1 cellular context compared by ENCODE assay signal in genomic region chr4:105473340-105474109, GRCh38.
TF ChIP-seq lines count a peak whose summit lies in the region.

Gene PPA2, minus strand, starts transcription at chr4:105474062. Its CDS starts 12 bp downstream, at chr4:105474050.

TF ChIP-seq in K562, 482 proteins besides CTCF, POLR2A, EP300 and RAD21 (continued from another document and continues in another):
- TF ChIP-seq, protein P1, sequence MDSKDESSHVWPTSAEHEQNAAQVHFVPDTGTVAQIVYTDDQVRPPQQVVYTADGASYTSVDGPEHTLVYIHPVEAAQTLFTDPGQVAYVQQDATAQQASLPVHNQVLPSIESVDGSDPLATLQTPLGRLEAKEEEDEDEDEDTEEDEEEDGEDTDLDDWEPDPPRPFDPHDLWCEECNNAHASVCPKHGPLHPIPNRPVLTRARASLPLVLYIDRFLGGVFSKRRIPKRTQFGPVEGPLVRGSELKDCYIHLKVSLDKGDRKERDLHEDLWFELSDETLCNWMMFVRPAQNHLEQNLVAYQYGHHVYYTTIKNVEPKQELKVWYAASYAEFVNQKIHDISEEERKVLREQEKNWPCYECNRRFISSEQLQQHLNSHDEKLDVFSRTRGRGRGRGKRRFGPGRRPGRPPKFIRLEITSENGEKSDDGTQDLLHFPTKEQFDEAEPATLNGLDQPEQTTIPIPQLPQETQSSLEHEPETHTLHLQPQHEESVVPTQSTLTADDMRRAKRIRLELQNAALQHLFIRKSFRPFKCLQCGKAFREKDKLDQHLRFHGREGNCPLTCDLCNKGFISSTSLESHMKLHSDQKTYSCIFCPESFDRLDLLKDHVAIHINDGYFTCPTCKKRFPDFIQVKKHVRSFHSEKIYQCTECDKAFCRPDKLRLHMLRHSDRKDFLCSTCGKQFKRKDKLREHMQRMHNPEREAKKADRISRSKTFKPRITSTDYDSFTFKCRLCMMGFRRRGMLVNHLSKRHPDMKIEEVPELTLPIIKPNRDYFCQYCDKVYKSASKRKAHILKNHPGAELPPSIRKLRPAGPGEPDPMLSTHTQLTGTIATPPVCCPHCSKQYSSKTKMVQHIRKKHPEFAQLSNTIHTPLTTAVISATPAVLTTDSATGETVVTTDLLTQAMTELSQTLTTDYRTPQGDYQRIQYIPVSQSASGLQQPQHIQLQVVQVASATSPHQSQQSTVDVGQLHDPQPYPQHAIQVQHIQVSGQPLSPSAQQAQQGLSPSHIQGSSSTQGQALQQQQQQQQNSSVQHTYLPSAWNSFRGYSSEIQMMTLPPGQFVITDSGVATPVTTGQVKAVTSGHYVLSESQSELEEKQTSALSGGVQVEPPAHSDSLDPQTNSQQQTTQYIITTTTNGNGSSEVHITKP (IDR thresholded peaks at IDR 0.05; ENCODE audit: partially characterized antibody), result no peak
- no peak for TF ChIP-seq RFX5 (IDR thresholded peaks at IDR 0.05; ENCODE audit: low read depth, low read length)
- TF ChIP-seq, protein P2, sequence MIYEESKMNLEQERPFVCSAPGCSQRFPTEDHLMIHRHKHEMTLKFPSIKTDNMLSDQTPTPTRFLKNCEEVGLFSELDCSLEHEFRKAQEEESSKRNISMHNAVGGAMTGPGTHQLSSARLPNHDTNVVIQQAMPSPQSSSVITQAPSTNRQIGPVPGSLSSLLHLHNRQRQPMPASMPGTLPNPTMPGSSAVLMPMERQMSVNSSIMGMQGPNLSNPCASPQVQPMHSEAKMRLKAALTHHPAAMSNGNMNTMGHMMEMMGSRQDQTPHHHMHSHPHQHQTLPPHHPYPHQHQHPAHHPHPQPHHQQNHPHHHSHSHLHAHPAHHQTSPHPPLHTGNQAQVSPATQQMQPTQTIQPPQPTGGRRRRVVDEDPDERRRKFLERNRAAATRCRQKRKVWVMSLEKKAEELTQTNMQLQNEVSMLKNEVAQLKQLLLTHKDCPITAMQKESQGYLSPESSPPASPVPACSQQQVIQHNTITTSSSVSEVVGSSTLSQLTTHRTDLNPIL (CRISPR knock-in tag; IDR thresholded peaks at IDR 0.05), result no peak
- TF ChIP-seq TAF15 (IDR thresholded peaks at IDR 0.05; ENCODE audit: low read depth, low read length), result no peak
- TF ChIP-seq MECOM (CRISPR knock-in tag; IDR thresholded peaks at IDR 0.05), result no peak
- TF ChIP-seq PCBP2 (IDR thresholded peaks at IDR 0.05; ENCODE audit: low read depth, low read length, poor library complexity, severe bottlenecking), result no peak
- no peak for TF ChIP-seq TEAD2 (tag; IDR thresholded peaks at IDR 0.05)
- peak; percentile 61 for TF ChIP-seq PRPF4 (IDR thresholded peaks at IDR 0.05; ENCODE audit: insufficient read depth, low read depth, low read length, poor library complexity, severe bottlenecking)
- no peak for TF ChIP-seq MED1 (CRISPR knock-in tag; IDR thresholded peaks at IDR 0.05; ENCODE audit: borderline replicate concordance)
- no peak for TF ChIP-seq BRF1 (IDR thresholded peaks at IDR 0.05; ENCODE audit: borderline replicate concordance, extremely low read depth, insufficient read length)
- no peak for TF ChIP-seq TRIM24 (IDR thresholded peaks at IDR 0.05)
- TF ChIP-seq ZNF124 (CRISPR knock-in tag; IDR thresholded peaks at IDR 0.05), result no peak
- TF ChIP-seq YBX1 (IDR thresholded peaks at IDR 0.05), result no peak
- TF ChIP-seq ZNF184 (CRISPR knock-in tag; IDR thresholded peaks at IDR 0.05), result no peak
- peak; percentile 81 for TF ChIP-seq PHF8 (IDR thresholded peaks at IDR 0.05; ENCODE audit: borderline replicate concordance, low read length)
- peak; percentile 59; the same call in 1 of the 2 replicates for TF ChIP-seq ZKSCAN1 (IDR thresholded peaks at IDR 0.05; ENCODE audit: low read depth, low read length)
- no peak for TF ChIP-seq HEY1 (CRISPR knock-in tag; IDR thresholded peaks at IDR 0.05; ENCODE audit: borderline replicate concordance)
- TF ChIP-seq SAP30 (IDR thresholded peaks at IDR 0.05; ENCODE audit: borderline replicate concordance, insufficient read depth, low read depth, low read length, poor library complexity, severe bottlenecking), result peak; percentile 55
- no peak for TF ChIP-seq ZNF717 (CRISPR knock-in tag; IDR thresholded peaks at IDR 0.05)
- TF ChIP-seq ZNF23 (CRISPR knock-in tag; IDR thresholded peaks at IDR 0.05), result no peak
- no peak for TF ChIP-seq ADNP (tag; IDR thresholded peaks at IDR 0.05)
- no peak for TF ChIP-seq ZNF445 (CRISPR knock-in tag; IDR thresholded peaks at IDR 0.05; ENCODE audit: low read depth)
- TF ChIP-seq NR2C2 (CRISPR knock-in tag; IDR thresholded peaks at IDR 0.05), result peak; percentile 50; the same call in 1 of the 2 replicates
- peak; percentile 42; the same call in 1 of the 2 replicates for TF ChIP-seq NR2C2 (tag; IDR thresholded peaks at IDR 0.05)
- TF ChIP-seq EHMT2 (IDR thresholded peaks at IDR 0.05), result no peak
- no peak for TF ChIP-seq RBM17 (IDR thresholded peaks at IDR 0.05; ENCODE audit: borderline replicate concordance, low read depth, low read length)
- no peak for TF ChIP-seq CBX5 (IDR thresholded peaks at IDR 0.05; ENCODE audit: borderline replicate concordance, low read depth)
- TF ChIP-seq HDAC8 (tag; IDR thresholded peaks at IDR 0.05), result no peak
- TF ChIP-seq ZNF583 (CRISPR knock-in tag; IDR thresholded peaks at IDR 0.05), result no peak
- TF ChIP-seq HNRNPUL1 (IDR thresholded peaks at IDR 0.05; ENCODE audit: low read length), result no peak
- peak; percentile 91 for TF ChIP-seq ZFX (CRISPR knock-in tag; IDR thresholded peaks at IDR 0.05)
- no peak for TF ChIP-seq SPI1 (IDR thresholded peaks at IDR 0.05; ENCODE audit: borderline replicate concordance, low read depth, low read length)
- TF ChIP-seq, protein P3, sequence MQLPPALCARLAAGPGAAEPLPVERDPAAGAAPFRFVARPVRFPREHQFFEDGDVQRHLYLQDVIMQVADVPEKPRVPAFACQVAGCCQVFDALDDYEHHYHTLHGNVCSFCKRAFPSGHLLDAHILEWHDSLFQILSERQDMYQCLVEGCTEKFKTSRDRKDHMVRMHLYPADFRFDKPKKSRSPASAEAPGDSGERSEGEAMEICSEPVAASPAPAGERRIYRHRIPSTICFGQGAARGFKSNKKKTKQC (CRISPR knock-in tag; IDR thresholded peaks at IDR 0.05), result no peak
- TF ChIP-seq ZNF830 (CRISPR knock-in tag; IDR thresholded peaks at IDR 0.05), result no peak
- no peak for TF ChIP-seq MAFK (IDR thresholded peaks at IDR 0.05; ENCODE audit: low read length)
- peak; percentile 75 for TF ChIP-seq THAP12 (CRISPR knock-in tag; IDR thresholded peaks at IDR 0.05)
- TF ChIP-seq MLX (CRISPR knock-in tag; conservative IDR thresholded peaks at IDR 0.05), result no peak
- TF ChIP-seq, protein P4, sequence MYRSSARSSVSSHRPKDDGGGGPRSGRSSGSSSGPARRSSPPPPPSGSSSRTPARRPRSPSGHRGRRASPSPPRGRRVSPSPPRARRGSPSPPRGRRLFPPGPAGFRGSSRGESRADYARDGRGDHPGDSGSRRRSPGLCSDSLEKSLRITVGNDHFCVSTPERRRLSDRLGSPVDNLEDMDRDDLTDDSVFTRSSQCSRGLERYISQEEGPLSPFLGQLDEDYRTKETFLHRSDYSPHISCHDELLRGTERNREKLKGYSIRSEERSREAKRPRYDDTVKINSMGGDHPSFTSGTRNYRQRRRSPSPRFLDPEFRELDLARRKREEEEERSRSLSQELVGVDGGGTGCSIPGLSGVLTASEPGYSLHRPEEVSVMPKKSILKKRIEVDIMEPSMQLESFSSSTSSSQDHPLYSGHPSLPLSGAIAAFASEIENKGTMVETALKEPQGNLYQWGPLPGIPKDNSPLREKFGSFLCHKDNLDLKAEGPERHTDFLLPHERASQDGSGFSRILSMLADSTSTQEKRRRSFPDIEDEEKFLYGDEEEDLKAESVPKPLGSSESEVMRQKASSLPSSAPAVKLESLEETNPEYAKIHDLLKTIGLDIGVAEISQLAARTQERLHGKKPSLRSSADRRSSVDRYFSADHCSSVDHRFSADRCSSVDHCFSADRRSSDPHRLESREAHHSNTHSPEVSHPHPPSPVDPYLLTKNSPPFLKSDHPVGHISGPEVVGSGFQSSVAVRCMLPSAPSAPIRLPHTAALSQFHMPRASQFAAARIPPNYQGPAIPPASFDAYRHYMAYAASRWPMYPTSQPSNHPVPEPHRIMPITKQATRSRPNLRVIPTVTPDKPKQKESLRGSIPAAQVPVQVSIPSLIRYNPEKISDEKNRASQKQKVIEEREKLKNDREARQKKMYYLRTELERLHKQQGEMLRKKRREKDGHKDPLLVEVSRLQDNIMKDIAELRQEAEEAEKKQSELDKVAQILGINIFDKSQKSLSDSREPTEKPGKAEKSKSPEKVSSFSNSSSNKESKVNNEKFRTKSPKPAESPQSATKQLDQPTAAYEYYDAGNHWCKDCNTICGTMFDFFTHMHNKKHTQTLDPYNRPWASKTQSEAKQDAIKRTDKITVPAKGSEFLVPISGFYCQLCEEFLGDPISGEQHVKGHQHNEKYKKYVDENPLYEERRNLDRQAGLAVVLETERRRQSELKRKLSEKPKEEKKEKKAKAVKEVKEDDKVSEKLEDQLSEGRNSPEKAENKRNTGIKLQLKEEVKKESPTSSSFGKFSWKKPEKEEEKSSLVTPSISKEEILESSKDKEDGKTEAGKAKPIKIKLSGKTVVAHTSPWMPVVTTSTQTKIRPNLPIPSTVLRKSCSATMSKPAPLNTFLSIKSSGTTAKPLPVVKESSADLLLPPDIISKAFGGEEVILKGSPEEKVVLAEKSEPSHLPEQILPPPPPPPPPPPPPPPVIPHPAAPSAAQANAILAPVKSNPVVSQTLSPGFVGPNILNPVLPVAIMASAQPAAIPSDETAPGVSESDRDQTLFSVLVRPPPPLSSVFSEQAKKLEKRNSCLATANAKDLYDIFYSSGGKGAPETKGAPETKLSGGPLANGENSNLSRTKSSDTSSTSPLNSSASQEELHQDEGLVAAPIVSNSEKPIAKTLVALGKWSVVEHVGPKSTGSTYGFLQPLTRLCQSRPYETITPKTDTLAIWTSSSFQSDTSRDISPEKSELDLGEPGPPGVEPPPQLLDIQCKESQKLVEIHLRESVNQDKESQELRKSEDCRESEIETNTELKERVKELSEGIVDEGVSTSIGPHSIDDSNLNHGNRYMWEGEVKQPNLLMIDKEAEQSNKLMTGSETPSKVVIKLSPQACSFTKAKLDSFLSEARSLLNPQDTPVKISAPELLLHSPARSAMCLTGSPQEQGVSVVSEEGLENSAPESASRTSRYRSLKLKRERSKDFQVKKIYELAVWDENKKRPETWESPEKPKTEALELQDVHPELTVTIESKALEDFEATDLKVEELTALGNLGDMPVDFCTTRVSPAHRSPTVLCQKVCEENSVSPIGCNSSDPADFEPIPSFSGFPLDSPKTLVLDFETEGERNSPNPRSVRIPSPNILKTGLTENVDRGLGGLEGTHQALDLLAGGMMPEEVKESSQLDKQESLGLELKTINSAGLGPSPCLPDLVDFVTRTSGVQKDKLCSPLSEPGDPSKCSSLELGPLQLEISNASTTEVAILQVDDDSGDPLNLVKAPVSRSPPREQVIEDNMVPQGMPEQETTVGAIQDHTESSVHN (IDR thresholded peaks at IDR 0.05; ENCODE audit: borderline replicate concordance in 1 of 2, low read depth in 1 of 2), result no peak
- no peak; the same call in 1 of the 2 replicates for TF ChIP-seq E2F3 (CRISPR knock-in tag; IDR thresholded peaks at IDR 0.05)
- no peak for TF ChIP-seq MBD1 (CRISPR knock-in tag; IDR thresholded peaks at IDR 0.05)
- TF ChIP-seq HNRNPLL (IDR thresholded peaks at IDR 0.05; ENCODE audit: low read depth, low read length, poor library complexity, severe bottlenecking), result peak; percentile 99
- no peak for TF ChIP-seq HIVEP1 (CRISPR knock-in tag; IDR thresholded peaks at IDR 0.05)
- TF ChIP-seq, protein P5, sequence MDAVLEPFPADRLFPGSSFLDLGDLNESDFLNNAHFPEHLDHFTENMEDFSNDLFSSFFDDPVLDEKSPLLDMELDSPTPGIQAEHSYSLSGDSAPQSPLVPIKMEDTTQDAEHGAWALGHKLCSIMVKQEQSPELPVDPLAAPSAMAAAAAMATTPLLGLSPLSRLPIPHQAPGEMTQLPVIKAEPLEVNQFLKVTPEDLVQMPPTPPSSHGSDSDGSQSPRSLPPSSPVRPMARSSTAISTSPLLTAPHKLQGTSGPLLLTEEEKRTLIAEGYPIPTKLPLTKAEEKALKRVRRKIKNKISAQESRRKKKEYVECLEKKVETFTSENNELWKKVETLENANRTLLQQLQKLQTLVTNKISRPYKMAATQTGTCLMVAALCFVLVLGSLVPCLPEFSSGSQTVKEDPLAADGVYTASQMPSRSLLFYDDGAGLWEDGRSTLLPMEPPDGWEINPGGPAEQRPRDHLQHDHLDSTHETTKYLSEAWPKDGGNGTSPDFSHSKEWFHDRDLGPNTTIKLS (IDR thresholded peaks at IDR 0.05; ENCODE audit: borderline replicate concordance, low read depth), result peak; percentile 18; the same call in 1 of the 2 replicates
- no peak for TF ChIP-seq FOXM1 (IDR thresholded peaks at IDR 0.05; ENCODE audit: low read depth)
- peak; percentile 62; the same call in 1 of the 2 replicates for TF ChIP-seq FOXM1 (CRISPR knock-in tag; IDR thresholded peaks at IDR 0.05; ENCODE audit: low read depth)
